Comparison of ENCODE assay signal across 1 cellular context in the genomic region with DNA sequence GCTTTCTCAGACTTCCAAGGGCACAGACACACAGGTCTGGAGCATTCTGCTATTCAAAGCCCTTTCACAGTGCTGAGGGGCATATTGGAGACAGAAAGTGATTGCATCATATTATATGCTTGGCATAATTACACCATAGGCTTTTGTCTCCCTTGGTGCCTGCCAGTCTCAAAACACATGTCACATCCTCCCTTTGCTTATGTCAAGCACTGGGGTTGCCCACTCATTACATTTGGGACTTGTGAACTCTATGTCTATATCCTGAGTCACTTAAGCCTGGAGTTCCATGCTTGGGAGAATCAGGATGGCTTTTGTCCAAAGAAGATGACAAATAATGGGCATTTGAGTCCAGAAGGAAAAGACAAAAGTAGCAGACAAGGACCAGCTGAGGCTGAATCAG.
TF ChIP-seq lines count a peak whose summit lies in the region.

No MANE protein-coding gene starts in this region.

TF ChIP-seq in GM23338, 12 proteins besides CTCF, POLR2A, EP300 and RAD21 (continued from another document):
- TF ChIP-seq, protein P1, sequence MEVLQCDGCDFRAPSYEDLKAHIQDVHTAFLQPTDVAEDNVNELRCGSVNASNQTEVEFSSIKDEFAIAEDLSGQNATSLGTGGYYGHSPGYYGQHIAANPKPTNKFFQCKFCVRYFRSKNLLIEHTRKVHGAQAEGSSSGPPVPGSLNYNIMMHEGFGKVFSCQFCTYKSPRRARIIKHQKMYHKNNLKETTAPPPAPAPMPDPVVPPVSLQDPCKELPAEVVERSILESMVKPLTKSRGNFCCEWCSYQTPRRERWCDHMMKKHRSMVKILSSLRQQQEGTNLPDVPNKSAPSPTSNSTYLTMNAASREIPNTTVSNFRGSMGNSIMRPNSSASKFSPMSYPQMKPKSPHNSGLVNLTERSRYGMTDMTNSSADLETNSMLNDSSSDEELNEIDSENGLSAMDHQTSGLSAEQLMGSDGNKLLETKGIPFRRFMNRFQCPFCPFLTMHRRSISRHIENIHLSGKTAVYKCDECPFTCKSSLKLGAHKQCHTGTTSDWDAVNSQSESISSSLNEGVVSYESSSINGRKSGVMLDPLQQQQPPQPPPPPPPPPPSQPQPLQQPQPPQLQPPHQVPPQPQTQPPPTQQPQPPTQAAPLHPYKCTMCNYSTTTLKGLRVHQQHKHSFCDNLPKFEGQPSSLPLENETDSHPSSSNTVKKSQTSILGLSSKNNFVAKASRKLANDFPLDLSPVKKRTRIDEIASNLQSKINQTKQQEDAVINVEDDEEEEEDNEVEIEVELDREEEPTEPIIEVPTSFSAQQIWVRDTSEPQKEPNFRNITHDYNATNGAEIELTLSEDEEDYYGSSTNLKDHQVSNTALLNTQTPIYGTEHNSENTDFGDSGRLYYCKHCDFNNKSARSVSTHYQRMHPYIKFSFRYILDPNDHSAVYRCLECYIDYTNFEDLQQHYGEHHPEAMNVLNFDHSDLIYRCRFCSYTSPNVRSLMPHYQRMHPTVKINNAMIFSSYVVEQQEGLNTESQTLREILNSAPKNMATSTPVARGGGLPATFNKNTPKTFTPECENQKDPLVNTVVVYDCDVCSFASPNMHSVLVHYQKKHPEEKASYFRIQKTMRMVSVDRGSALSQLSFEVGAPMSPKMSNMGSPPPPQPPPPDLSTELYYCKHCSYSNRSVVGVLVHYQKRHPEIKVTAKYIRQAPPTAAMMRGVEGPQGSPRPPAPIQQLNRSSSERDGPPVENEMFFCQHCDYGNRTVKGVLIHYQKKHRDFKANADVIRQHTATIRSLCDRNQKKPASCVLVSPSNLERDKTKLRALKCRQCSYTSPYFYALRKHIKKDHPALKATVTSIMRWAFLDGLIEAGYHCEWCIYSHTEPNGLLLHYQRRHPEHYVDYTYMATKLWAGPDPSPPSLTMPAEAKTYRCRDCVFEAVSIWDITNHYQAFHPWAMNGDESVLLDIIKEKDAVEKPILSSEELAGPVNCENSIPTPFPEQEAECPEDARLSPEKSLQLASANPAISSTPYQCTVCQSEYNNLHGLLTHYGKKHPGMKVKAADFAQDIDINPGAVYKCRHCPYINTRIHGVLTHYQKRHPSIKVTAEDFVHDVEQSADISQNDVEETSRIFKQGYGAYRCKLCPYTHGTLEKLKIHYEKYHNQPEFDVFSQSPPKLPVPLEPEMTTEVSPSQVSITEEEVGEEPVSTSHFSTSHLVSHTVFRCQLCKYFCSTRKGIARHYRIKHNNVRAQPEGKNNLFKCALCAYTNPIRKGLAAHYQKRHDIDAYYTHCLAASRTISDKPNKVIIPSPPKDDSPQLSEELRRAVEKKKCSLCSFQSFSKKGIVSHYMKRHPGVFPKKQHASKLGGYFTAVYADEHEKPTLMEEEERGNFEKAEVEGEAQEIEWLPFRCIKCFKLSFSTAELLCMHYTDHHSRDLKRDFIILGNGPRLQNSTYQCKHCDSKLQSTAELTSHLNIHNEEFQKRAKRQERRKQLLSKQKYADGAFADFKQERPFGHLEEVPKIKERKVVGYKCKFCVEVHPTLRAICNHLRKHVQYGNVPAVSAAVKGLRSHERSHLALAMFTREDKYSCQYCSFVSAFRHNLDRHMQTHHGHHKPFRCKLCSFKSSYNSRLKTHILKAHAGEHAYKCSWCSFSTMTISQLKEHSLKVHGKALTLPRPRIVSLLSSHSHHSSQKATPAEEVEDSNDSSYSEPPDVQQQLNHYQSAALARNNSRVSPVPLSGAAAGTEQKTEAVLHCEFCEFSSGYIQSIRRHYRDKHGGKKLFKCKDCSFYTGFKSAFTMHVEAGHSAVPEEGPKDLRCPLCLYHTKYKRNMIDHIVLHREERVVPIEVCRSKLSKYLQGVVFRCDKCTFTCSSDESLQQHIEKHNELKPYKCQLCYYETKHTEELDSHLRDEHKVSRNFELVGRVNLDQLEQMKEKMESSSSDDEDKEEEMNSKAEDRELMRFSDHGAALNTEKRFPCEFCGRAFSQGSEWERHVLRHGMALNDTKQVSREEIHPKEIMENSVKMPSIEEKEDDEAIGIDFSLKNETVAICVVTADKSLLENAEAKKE (CRISPR knock-in tag; IDR thresholded peaks at IDR 0.05) = no peak
- TF ChIP-seq NANOG (IDR thresholded peaks at IDR 0.05; ENCODE audit: borderline replicate concordance) = no peak
- TF ChIP-seq EZH2phosphoT487 (IDR thresholded peaks at IDR 0.05; ENCODE audit: unreplicated experiment) = no peak
- TF ChIP-seq STAT1 (IDR thresholded peaks at IDR 0.05; ENCODE audit: unreplicated experiment) = no peak
- no peak for TF ChIP-seq JUNB (IDR thresholded peaks at IDR 0.05; ENCODE audit: unreplicated experiment)
- TF ChIP-seq POLR2AphosphoS5 (IDR thresholded peaks at IDR 0.05; ENCODE audit: low read depth) = no peak
- no peak for TF ChIP-seq ZNF331 (CRISPR knock-in tag; IDR thresholded peaks at IDR 0.05; ENCODE audit: low read depth)
- TF ChIP-seq EZH2 (IDR thresholded peaks at IDR 0.05; ENCODE audit: low read depth, unreplicated experiment) = no peak
- TF ChIP-seq CREB1 (CRISPR knock-in tag; IDR thresholded peaks at IDR 0.05; ENCODE audit: low read depth) = no peak
- TF ChIP-seq, protein P2, sequence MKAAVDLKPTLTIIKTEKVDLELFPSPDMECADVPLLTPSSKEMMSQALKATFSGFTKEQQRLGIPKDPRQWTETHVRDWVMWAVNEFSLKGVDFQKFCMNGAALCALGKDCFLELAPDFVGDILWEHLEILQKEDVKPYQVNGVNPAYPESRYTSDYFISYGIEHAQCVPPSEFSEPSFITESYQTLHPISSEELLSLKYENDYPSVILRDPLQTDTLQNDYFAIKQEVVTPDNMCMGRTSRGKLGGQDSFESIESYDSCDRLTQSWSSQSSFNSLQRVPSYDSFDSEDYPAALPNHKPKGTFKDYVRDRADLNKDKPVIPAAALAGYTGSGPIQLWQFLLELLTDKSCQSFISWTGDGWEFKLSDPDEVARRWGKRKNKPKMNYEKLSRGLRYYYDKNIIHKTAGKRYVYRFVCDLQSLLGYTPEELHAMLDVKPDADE (IDR thresholded peaks at IDR 0.05) = no peak
